2 cellular contexts compared by ENCODE assay signal in genomic region chr15:33126559-33127290, GRCh38.
A peak's percentile ranks its signal among the peaks of the same experiment; 100 is the strongest.
TF ChIP-seq lines count a peak whose summit lies in the region.

No MANE protein-coding gene starts in this region.

TF ChIP-seq in A549, 52 proteins besides CTCF, POLR2A, EP300 and RAD21 (continued from another document):
- TF ChIP-seq BCL3 (IDR thresholded peaks at IDR 0.05): no peak
- TF ChIP-seq CHD2 (IDR thresholded peaks at IDR 0.05; ENCODE audit: low read length, partially characterized antibody): no peak
- TF ChIP-seq TFCP2L1 (CRISPR knock-in tag; IDR thresholded peaks at IDR 0.05): no peak
- TF ChIP-seq SREBF2 (IDR thresholded peaks at IDR 0.05): no peak
- no peak for TF ChIP-seq NFE2L2 (conservative IDR thresholded peaks at IDR 0.05; ENCODE audit: low read length)

TF ChIP-seq in HEK293, 187 proteins besides CTCF, POLR2A, EP300 and RAD21 (continued from another document and continues in another):
- peak; percentile 100 for TF ChIP-seq ZBTB44 (tag by site-specific recombination; IDR thresholded peaks at IDR 0.05)
- TF ChIP-seq ZBTB11 (tag by site-specific recombination; conservative IDR thresholded peaks at IDR 0.05; ENCODE audit: low read depth): peak; percentile 51
- TF ChIP-seq ZNF266 (tag by site-specific recombination; IDR thresholded peaks at IDR 0.05; ENCODE audit: low read depth): no peak
- no peak for TF ChIP-seq KLF7 (tag by site-specific recombination; IDR thresholded peaks at IDR 0.05; ENCODE audit: borderline replicate concordance)
- peak; percentile 56 for TF ChIP-seq ZNF518A (tag by site-specific recombination; conservative IDR thresholded peaks at IDR 0.05; ENCODE audit: low read depth)
- TF ChIP-seq ZNF488 (tag by site-specific recombination; IDR thresholded peaks at IDR 0.05): no peak
- no peak for TF ChIP-seq ZSCAN23 (tag by site-specific recombination; IDR thresholded peaks at IDR 0.05)
- peak; percentile 83 for TF ChIP-seq ZXDB (tag by site-specific recombination; IDR thresholded peaks at IDR 0.05)
- no peak for TF ChIP-seq ZNF114 (tag by site-specific recombination; IDR thresholded peaks at IDR 0.05)
- no peak for TF ChIP-seq ZNF404 (tag by site-specific recombination; IDR thresholded peaks at IDR 0.05)
- TF ChIP-seq TRIM28 (IDR thresholded peaks at IDR 0.05; ENCODE audit: borderline replicate concordance, low read length): peak; percentile 75
- TF ChIP-seq ZNF223 (tag by site-specific recombination; IDR thresholded peaks at IDR 0.05): no peak
- peak; percentile 81 for TF ChIP-seq ZNF692 (tag by site-specific recombination; IDR thresholded peaks at IDR 0.05)
- no peak for TF ChIP-seq EGR2 (tag by site-specific recombination; IDR thresholded peaks at IDR 0.05; ENCODE audit: low read depth)
- no peak for TF ChIP-seq ZNF670 (tag by site-specific recombination; IDR thresholded peaks at IDR 0.05; ENCODE audit: low read depth)
- TF ChIP-seq ZNF148 (tag by site-specific recombination; IDR thresholded peaks at IDR 0.05; ENCODE audit: borderline replicate concordance): no peak
- TF ChIP-seq ZNF624 (tag by site-specific recombination; IDR thresholded peaks at IDR 0.05): no peak
- TF ChIP-seq KLF8 (tag by site-specific recombination; IDR thresholded peaks at IDR 0.05): peak; percentile 37; the same call in 1 of the 2 replicates
- TF ChIP-seq PRDM2 (tag by site-specific recombination; IDR thresholded peaks at IDR 0.05; ENCODE audit: borderline replicate concordance): no peak
- no peak for TF ChIP-seq ZNF280D (tag by site-specific recombination; IDR thresholded peaks at IDR 0.05)
- TF ChIP-seq ZNF791 (tag by site-specific recombination; IDR thresholded peaks at IDR 0.05): no peak
- TF ChIP-seq ZNF600 (tag by site-specific recombination; IDR thresholded peaks at IDR 0.05): peak; percentile 37; the same call in 1 of the 2 replicates
- peak; percentile 8; the same call in 1 of the 2 replicates for TF ChIP-seq GLI2 (tag by site-specific recombination; IDR thresholded peaks at IDR 0.05; ENCODE audit: borderline replicate concordance, low read depth)
- peak; percentile 15; the same call in 1 of the 2 replicates for TF ChIP-seq GLIS1 (tag by site-specific recombination; IDR thresholded peaks at IDR 0.05)
- peak; percentile 100 for TF ChIP-seq ZNF660 (tag by site-specific recombination; IDR thresholded peaks at IDR 0.05)
- TF ChIP-seq ZNF610 (tag by site-specific recombination; IDR thresholded peaks at IDR 0.05; ENCODE audit: borderline replicate concordance): no peak
